In the genomic region with DNA sequence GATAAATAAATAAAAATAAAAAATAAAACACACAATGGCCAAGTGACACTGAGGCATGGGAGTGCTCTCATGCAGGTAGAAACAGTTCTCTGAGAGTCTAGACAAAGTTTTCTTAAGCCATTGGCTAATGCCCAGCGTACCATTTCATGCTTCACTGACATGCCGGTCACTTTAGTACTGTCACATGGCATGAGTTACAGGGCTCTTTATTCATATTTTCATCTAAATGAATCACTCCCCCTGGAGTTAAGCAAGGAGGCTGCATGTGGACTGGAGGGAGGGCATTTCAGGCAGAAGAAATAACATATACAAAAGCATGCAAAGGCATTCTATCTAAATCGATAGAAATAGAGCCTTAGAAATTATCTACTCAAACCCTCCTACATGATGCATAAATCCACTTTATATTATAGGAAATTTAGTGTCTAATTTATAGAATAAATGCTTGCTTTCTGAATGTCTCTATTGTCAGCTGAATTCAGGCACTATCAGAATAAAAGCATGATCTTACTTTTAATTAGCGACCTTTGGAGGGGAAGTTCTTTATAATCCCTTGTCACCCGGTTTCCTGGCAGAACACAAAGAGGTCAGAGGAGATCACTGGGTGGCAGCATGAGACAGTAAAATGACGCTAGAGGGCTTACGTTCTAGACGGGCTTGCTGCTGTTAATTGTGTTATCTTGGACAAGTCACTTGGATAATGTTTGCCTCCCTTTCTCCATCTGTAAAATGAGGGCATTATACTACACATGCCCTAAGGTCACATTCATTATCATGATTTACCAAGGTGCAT, we compare ENCODE assay signal across 8 cellular contexts. TPM values are rescaled to one million over a fixed set of nuclear protein-coding genes. Genes with fewer than 3 reads are reported as not detected.
DNase-seq lines count a peak whose midpoint lies in the region; ATAC-seq and TF ChIP-seq lines count a peak whose summit lies in the region.

No MANE protein-coding gene starts in this region.

- WGBS in liver = 38% methylated on average over 8 of the region's 8 CpGs

- no peaks in the 10 kb centered on the region for H3K9me3 Mint-ChIP-seq in WTC11

- H3K4me1 ChIP-seq in liver (ENCODE audit: control insufficient read depth in 4 of 4, insufficient read depth in 4 of 4, low read length in 3 of 4) = no peaks in the 10 kb centered on the region

- H3K36me3 Mint-ChIP-seq in WTC11 = no peaks in the 10 kb centered on the region

- H3K4me3 Mint-ChIP-seq in WTC11 = no peak overlapping the region

- DNase-seq in DMS53 (lab: John Stamatoyannopoulos, UW) = peak; percentile 80
- peak; percentile 38 for DNase-seq in KG1 (lab: John Stamatoyannopoulos, UW)
- no peak for DNase-seq in WTC11 (ENCODE audit: low spot score)
- no peak for DNase-seq in SHP77 treated with DMSO at 0.1 percent for 48 hours (lab: John Stamatoyannopoulos, UW)

- TF ChIP-seq CTCF in WTC11 (IDR thresholded peaks at IDR 0.05) = no peak
- peak; percentile 3 for TF ChIP-seq CTCF in liver (IDR thresholded peaks at IDR 0.05; ENCODE audit: low read depth, low read length, missing input control)

- TF ChIP-seq RAD21 in liver (IDR thresholded peaks at IDR 0.05) = peak; percentile 59 to 64

- POLR2A ChIA-PET in WTC11 (lab: Charles Lee) = no interaction called here

- peaks cover 20% of the 10 kb centered on the region for H3K4me1 Mint-ChIP-seq in WTC11

- H3K36me3 ChIP-seq in liver (ENCODE audit: control insufficient read depth in 4 of 4, insufficient read depth in 3 of 4, low read depth in 1 of 4, low read length in 3 of 4) = no peaks in the 10 kb centered on the region

- ATAC-seq in WTC11 (peak; percentile 80), HG03354 (IDR thresholded peaks at IDR 0.05; ENCODE audit: poor library complexity, severe bottlenecking, unreplicated experiment) (no peak), HG02571 (IDR thresholded peaks at IDR 0.05; ENCODE audit: unreplicated experiment) (no peak), HG03196 (IDR thresholded peaks at IDR 0.05; ENCODE audit: unreplicated experiment) (no peak)

- H3K9ac ChIP-seq in liver (ENCODE audit: low read depth in 1 of 2, low read length in 2 of 2) = no peak overlapping the region

- CTCF ChIA-PET in WTC11 (lab: Charles Lee) = interaction anchor here (0.6 to 2.1 kb wide), 9 partner anchors 25 to 276 kb away, joined by 3 to 10 read pairs (median 5); partner anchors contain the start of genes AKAP3 and NDUFA9

- H3K4me3 ChIP-seq in liver (ENCODE audit: low read depth in 1 of 3, low read length in 3 of 3) = no peak overlapping the region

- H3K27ac Mint-ChIP-seq in WTC11 = no peak overlapping the region

- no peak overlapping the region for H3K27ac ChIP-seq in liver (ENCODE audit: low read depth in 1 of 2, low read length in 2 of 2)

- peaks cover 5% of the 10 kb centered on the region for H3K27me3 Mint-ChIP-seq in WTC11 (ENCODE audit: low read depth)

- H3K27me3 ChIP-seq in liver (ENCODE audit: control insufficient read depth in 4 of 4, insufficient read depth in 4 of 4, low read length in 3 of 4) = peaks cover 0 to 4% (median 0%) of the 10 kb centered on the region in 4 donors

- H3K9me3 ChIP-seq in liver (ENCODE audit: control insufficient read depth in 4 of 4, low read length in 3 of 4) = no peaks in the 10 kb centered on the region

TF ChIP-seq in WTC11, 78 proteins besides CTCF, POLR2A, EP300 and RAD21 (continues in another document):
- no peak for TF ChIP-seq MXD4 (CRISPR knock-in tag; IDR thresholded peaks at IDR 0.05; ENCODE audit: borderline replicate concordance)
- no peak for TF ChIP-seq ZSCAN18 (CRISPR knock-in tag; IDR thresholded peaks at IDR 0.05)
- no peak for TF ChIP-seq ZNF232 (CRISPR knock-in tag; IDR thresholded peaks at IDR 0.05)
- no peak for TF ChIP-seq TCF7 (CRISPR knock-in tag; IDR thresholded peaks at IDR 0.05; ENCODE audit: low read depth)
- no peak for TF ChIP-seq ESRRA (CRISPR knock-in tag; IDR thresholded peaks at IDR 0.05; ENCODE audit: borderline replicate concordance)
- no peak for TF ChIP-seq ELF4 (CRISPR knock-in tag; IDR thresholded peaks at IDR 0.05; ENCODE audit: low read depth)
- no peak for TF ChIP-seq ZNF423 (CRISPR knock-in tag; IDR thresholded peaks at IDR 0.05)
- TF ChIP-seq ATF2 (CRISPR knock-in tag; IDR thresholded peaks at IDR 0.05; ENCODE audit: borderline replicate concordance, low read depth) = no peak
- no peak for TF ChIP-seq ZNF219 (CRISPR knock-in tag; IDR thresholded peaks at IDR 0.05; ENCODE audit: borderline replicate concordance)
- no peak for TF ChIP-seq CBFB (CRISPR knock-in tag; IDR thresholded peaks at IDR 0.05; ENCODE audit: low read depth)
- TF ChIP-seq NFYB (CRISPR knock-in tag; conservative IDR thresholded peaks at IDR 0.05; ENCODE audit: low read depth) = no peak

TF ChIP-seq in liver, 16 proteins besides CTCF, POLR2A, EP300 and RAD21:
- TF ChIP-seq GABPA (IDR thresholded peaks at IDR 0.05 in 1 of 2, conservative IDR thresholded peaks at IDR 0.05 in 1 of 2) (no peak), RXRA (IDR thresholded peaks at IDR 0.05) (peak in 1 of 2 donors; percentile 9), NR2F2 (IDR thresholded peaks at IDR 0.05) (peak; percentile 94)

RNA-seq across cellular contexts. Expression of gene DYRK4, which starts 17.5 kb away (rescaled TPM):
- 8.8 to 12.2 TPM (median 11.3 TPM) in 3 replicates for total RNA-seq in WTC11 (2021)
- total RNA-seq in liver = 10 to 100 TPM; 12.0 to 20.3 TPM
- 10 to 100 TPM; 13.9 to 15.0 TPM for polyA plus RNA-seq in liver

RNA-seq across cellular contexts. Expression of gene RAD51AP1, which starts 40.8 kb away (rescaled TPM):
- total RNA-seq in WTC11 (2021) = 39.4 to 45.2 TPM (median 41.9 TPM) in 3 replicates
- total RNA-seq in liver = 10 to 100 TPM in 1 of 2 donors, under 1 TPM in 1; 0.50 to 14.9 TPM
- 1 to 10 TPM; 1.3 TPM for polyA plus RNA-seq in liver

Comparison
In these comparisons a context has a peak if more than half of its experiments do, and no peak if none do; other contexts are left out.
1. DNase-seq: peak in DMS53 (single experiment) and KG1 (single experiment); none in WTC11 (single experiment) and SHP77 treated with DMSO at 0.1 percent for 48 hours (single experiment).